16 cellular contexts compared by ENCODE assay signal in genomic region chr10:124072541-124072940, GRCh38. TPM values are rescaled to one million over a fixed set of nuclear protein-coding genes. Genes with fewer than 3 reads are reported as not detected.
"Had no signal": no experiment of that assay in that cellular context is flagged by ENCODE, and none has a peak within 500 bp of the region (broad histone marks: within the 10 kb centered on the region; RNA-seq: fewer than 3 reads in every experiment).

No MANE protein-coding gene starts in this region.

- H3K9me3 ChIP-seq: esophagus muscularis mucosa, prostate gland, suprapubic skin had no signal

- DNase-seq: activated CD4-positive, CD25-positive, alpha-beta regulatory T cell treated with anti-CD3 and anti-CD28 coated beads, Interleukin-2, amount 50 U/mL, for 72 hours; activated naive CD4-positive, alpha-beta T cell treated with Interleukin-2 at 50 U/mL for 16 hours; cortex of kidney; effector CD4-positive, alpha-beta T cell; glutamatergic neuron; immature natural killer cell; nephron progenitor cell; right cardiac atrium; stimulated activated CD4-positive, alpha-beta T cell treated with anti-CD3 and anti-CD28 coated beads, Interleukin-4, amount 100 ng/mL, for 4 hours; stimulated activated CD8-positive, alpha-beta memory T cell treated with anti-CD3 and anti-CD28 coated beads, Interleukin-4, amount 100 ng/mL, for 48 hours had no signal

- ATAC-seq: activated T-helper 17 cell treated with anti-CD3 and anti-CD28 coated beads, Interleukin-2, amount 50 U/mL, for 72 hours; right cardiac atrium had no signal

- H3K36me3 ChIP-seq: esophagus muscularis mucosa, prostate gland, suprapubic skin had no signal

- H3K27ac ChIP-seq: prostate gland, skin epidermis, suprapubic skin had no signal

- H3K27me3 ChIP-seq: esophagus muscularis mucosa, suprapubic skin had no signal

- H3K4me3 ChIP-seq: esophagus muscularis mucosa, prostate gland, skin epidermis, suprapubic skin had no signal

RNA-seq across cellular contexts. Expression of gene CHST15, which starts 20.9 kb away (rescaled TPM):
- total RNA-seq: activated CD8-positive, alpha-beta memory T cell treated with anti-CD3 and anti-CD28 coated beads for 36 hours had no signal
